In the genomic region with DNA sequence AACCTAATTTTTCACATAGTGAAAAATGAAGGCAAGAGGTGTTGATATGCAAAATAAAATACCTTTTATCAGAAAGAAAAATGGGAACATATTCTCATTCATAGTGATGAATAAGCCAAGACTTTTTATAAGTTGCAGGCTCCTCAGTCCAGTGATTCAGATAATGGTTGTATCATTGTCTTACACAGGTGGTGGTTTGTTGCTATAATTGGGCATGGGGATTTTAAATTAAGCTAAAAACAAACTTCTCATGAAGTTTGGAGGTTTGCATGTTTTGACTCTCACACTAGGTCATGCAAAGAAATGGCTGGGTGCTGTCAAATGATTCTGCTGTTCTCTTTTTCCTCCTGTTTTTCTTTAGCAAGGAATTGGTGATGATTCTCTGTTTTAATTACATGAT, we compare ENCODE assay signal across 20 cellular contexts.
"Had no signal": no experiment of that assay in that cellular context is flagged by ENCODE, and none has a peak within 500 bp of the region (broad histone marks: within the 10 kb centered on the region; RNA-seq: fewer than 3 reads in every experiment).

No MANE protein-coding gene starts in this region.

- H3K4me3 ChIP-seq: heart right ventricle, mucosa of descending colon, right atrium auricular region, sigmoid colon, skin epidermis, tibial artery, upper lobe of left lung, uterus had no signal

- FAIRE-seq: endometrium, frontal cortex had no signal

- H3K9me3 ChIP-seq: heart right ventricle, mucosa of descending colon, right atrium auricular region, sigmoid colon, tibial artery, upper lobe of left lung, uterus had no signal

- H3K27ac Mint-ChIP-seq: natural killer cell had no signal

- H3K4me3 Mint-ChIP-seq: natural killer cell, neural crest cell had no signal

- H3K4me1 ChIP-seq: sigmoid colon, tibial artery, uterus had no signal

- H3K27ac ChIP-seq: heart right ventricle, right atrium auricular region, sigmoid colon, skin epidermis, tibial artery, upper lobe of left lung, uterus had no signal

- H3K4me1 Mint-ChIP-seq: natural killer cell, neural crest cell had no signal

- H3K9me3 Mint-ChIP-seq: natural killer cell, neural crest cell had no signal

- H3K36me3 ChIP-seq: uterus had no signal

- DNase-seq: effector memory CD4-positive, alpha-beta T cell; heart right ventricle; hypothalamus; islet precursor cell; mammary epithelial cell; mucosa of descending colon; natural killer cell; sigmoid colon; stimulated activated CD4-positive, alpha-beta T cell treated with anti-CD3 and anti-CD28 coated beads, Interleukin-12 subunit alpha, Interleukin-12 subunit beta, amount 100 ng/mL, for 4 hours; stimulated activated naive CD8-positive, alpha-beta T cell treated with anti-CD3 and anti-CD28 coated beads, Interleukin-15, Interleukin-2, amounts not matched to agents 100 U/mL and 50 U/mL, for 24 hours; tibial artery; upper lobe of left lung; uterus had no signal

- H3K27me3 ChIP-seq: heart right ventricle, right atrium auricular region, sigmoid colon, tibial artery, upper lobe of left lung, uterus had no signal

- H3K36me3 Mint-ChIP-seq: natural killer cell had no signal

- ATAC-seq: esophagus mucosa; heart right ventricle; left lobe of liver; mucosa of descending colon; natural killer cell; stimulated activated naive CD8-positive, alpha-beta T cell treated with anti-CD3 and anti-CD28 coated beads, Interleukin-15, Interleukin-2, amounts not matched to agents 100 U/mL and 50 U/mL, for 24 hours had no signal
